In genomic region chr16:15879255-15879804, GRCh38 we compare ENCODE assay signal across 9 cellular contexts. TPM values are rescaled to one million over a fixed set of nuclear protein-coding genes. Genes with fewer than 3 reads are reported as not detected.
A peak's percentile ranks its signal among the peaks of the same experiment; 100 is the strongest.
DNase-seq lines count a peak whose midpoint lies in the region; ATAC-seq, FAIRE-seq and TF ChIP-seq lines count a peak whose summit lies in the region.
"Had no signal": no experiment of that assay in that cellular context is flagged by ENCODE, and none has a peak within 500 bp of the region (broad histone marks: within the 10 kb centered on the region; RNA-seq: fewer than 3 reads in every experiment).

No MANE protein-coding gene starts in this region.

- peak; percentile 83 for FAIRE-seq in RCC 7860 (lab: Jason Lieb, UNC)

- peaks cover 77% of the 10 kb centered on the region for H3K36me3 Mint-ChIP-seq in stimulated activated effector memory CD8-positive, alpha-beta T cell treated with anti-CD3 and anti-CD28 coated beads, Interleukin-12 subunit alpha, Interleukin-12 subunit beta, amount 100 ng/mL, for 72 hours
- H3K36me3 Mint-ChIP-seq in glutamatergic neuron (ENCODE audit: unreplicated experiment), result no peaks in the 10 kb centered on the region

- DNase-seq in NCI-H510A treated with DMSO at 0.1 percent for 48 hours (lab: John Stamatoyannopoulos, UW), result peak; percentile 50
- DNase-seq in NCI-H510A (lab: John Stamatoyannopoulos, UW), result no peak
- peak; percentile 74 for DNase-seq in RCC 7860 (ENCODE audit: low spot score)
- DNase-seq in stimulated activated effector memory CD8-positive, alpha-beta T cell treated with anti-CD3 and anti-CD28 coated beads, Interleukin-12 subunit alpha, Interleukin-12 subunit beta, amount 100 ng/mL, for 72 hours (ENCODE audit: low spot score in 2 of 2), result no peak
- no peak for DNase-seq in T-helper 1 cell
- no peak for DNase-seq in glutamatergic neuron
- DNase-seq: stimulated activated CD4-positive, alpha-beta T cell treated with anti-CD3 and anti-CD28 coated beads, Interleukin-4, amount 100 ng/mL, for 4 hours had no signal

- H3K9me3 Mint-ChIP-seq in stimulated activated effector memory CD8-positive, alpha-beta T cell treated with anti-CD3 and anti-CD28 coated beads, Interleukin-12 subunit alpha, Interleukin-12 subunit beta, amount 100 ng/mL, for 72 hours, result no peaks in the 10 kb centered on the region
- H3K9me3 Mint-ChIP-seq in glutamatergic neuron (ENCODE audit: unreplicated experiment), result no peaks in the 10 kb centered on the region

- ATAC-seq in esophagus mucosa (peak; percentile 93), HG03354 (IDR thresholded peaks at IDR 0.05; ENCODE audit: poor library complexity, severe bottlenecking, unreplicated experiment) (no peak)
- peak; percentile 70 for ATAC-seq in stimulated activated effector memory CD8-positive, alpha-beta T cell treated with anti-CD3 and anti-CD28 coated beads, Interleukin-12 subunit alpha, Interleukin-12 subunit beta, amount 100 ng/mL, for 72 hours

- no peak overlapping the region for H3K4me3 Mint-ChIP-seq in stimulated activated effector memory CD8-positive, alpha-beta T cell treated with anti-CD3 and anti-CD28 coated beads, Interleukin-12 subunit alpha, Interleukin-12 subunit beta, amount 100 ng/mL, for 72 hours
- no peak overlapping the region for H3K4me3 Mint-ChIP-seq in glutamatergic neuron (ENCODE audit: unreplicated experiment)

- H3K27me3 Mint-ChIP-seq in glutamatergic neuron (ENCODE audit: unreplicated experiment), result no peaks in the 10 kb centered on the region

- TF ChIP-seq CTCF in glutamatergic neuron (IDR thresholded peaks at IDR 0.05; ENCODE audit: partially characterized antibody, unreplicated experiment), result no peak

- H3K4me1 Mint-ChIP-seq in stimulated activated effector memory CD8-positive, alpha-beta T cell treated with anti-CD3 and anti-CD28 coated beads, Interleukin-12 subunit alpha, Interleukin-12 subunit beta, amount 100 ng/mL, for 72 hours, result peaks cover 12% of the 10 kb centered on the region
- H3K4me1 Mint-ChIP-seq in glutamatergic neuron (ENCODE audit: low read depth, unreplicated experiment), result no peaks in the 10 kb centered on the region

- H3K27ac Mint-ChIP-seq in stimulated activated effector memory CD8-positive, alpha-beta T cell treated with anti-CD3 and anti-CD28 coated beads, Interleukin-12 subunit alpha, Interleukin-12 subunit beta, amount 100 ng/mL, for 72 hours, result peak overlapping the region; percentile 86
- H3K27ac Mint-ChIP-seq in glutamatergic neuron (ENCODE audit: unreplicated experiment), result no peak overlapping the region

RNA-seq across cellular contexts. Expression of gene CEP20, which starts 9.1 kb away (rescaled TPM):
- total RNA-seq in esophagus mucosa, result 36.5 TPM
- total RNA-seq in glutamatergic neuron (ENCODE audit: unreplicated experiment), result 20.3 TPM

RNA-seq across cellular contexts. Expression of gene MYH11, which starts 22.5 kb away (rescaled TPM):
- total RNA-seq in esophagus mucosa (21.6 TPM), glutamatergic neuron (ENCODE audit: unreplicated experiment) (0.10 TPM)

Comparison
In these comparisons a context has a peak if more than half of its experiments do, and no peak if none do; other contexts are left out.
1. DNase-seq: peak in NCI-H510A treated with DMSO at 0.1 percent for 48 hours (single experiment) and RCC 7860 (single experiment); none in NCI-H510A (single experiment), stimulated activated effector memory CD8-positive, alpha-beta T cell treated with anti-CD3 and anti-CD28 coated beads, Interleukin-12 subunit alpha, Interleukin-12 subunit beta, amount 100 ng/mL, for 72 hours (0 of 2), T-helper 1 cell (0 of 5) and glutamatergic neuron (single experiment).
2. RNA of gene MYH11, which starts 22.5 kb away (total RNA-seq): 21.6 TPM in esophagus mucosa (single experiment); 0.10 TPM in glutamatergic neuron (single experiment); every median in the first group is over 10 times any median in the second.